Comparison of ENCODE assay signal across 26 cellular contexts in the genomic region with DNA sequence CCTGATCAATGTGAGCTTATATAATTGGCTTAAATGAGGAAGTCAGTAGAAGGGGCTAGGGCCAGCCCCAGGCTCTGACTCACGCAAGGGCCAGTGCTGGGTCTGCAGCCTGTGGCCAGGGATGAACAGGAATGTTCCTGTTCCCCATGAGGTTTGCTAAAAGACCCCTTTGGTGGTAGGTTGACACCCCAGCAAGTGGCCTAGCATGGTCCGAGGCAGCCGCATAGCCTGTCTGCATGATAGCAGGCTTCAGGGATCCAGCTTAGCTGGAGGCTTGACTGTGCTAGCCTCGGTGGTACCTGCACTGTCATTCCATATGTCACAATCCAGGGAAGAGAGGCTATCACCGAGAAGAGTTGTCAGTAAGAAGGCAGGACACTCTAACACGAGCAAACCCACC.
"Had no signal": no experiment of that assay in that cellular context is flagged by ENCODE, and none has a peak within 500 bp of the region (broad histone marks: within the 10 kb centered on the region; RNA-seq: fewer than 3 reads in every experiment).

No MANE protein-coding gene starts in this region.

- H3K36me3 ChIP-seq: cardiac muscle cell had no signal

- H3K27me3 Mint-ChIP-seq: activated CD4-positive, alpha-beta memory T cell treated with anti-CD3 and anti-CD28 coated beads, Interleukin-2, amount 10 ng/mL, durations not matched to agents 7 days and 5 days; activated CD4-positive, alpha-beta T cell treated with anti-CD3 and anti-CD28 coated beads for 36 hours; activated naive CD8-positive, alpha-beta T cell; activated T-helper 17 cell treated with anti-CD3 and anti-CD28 coated beads, Interleukin-2, amount 50 U/mL, for 72 hours; T-cell had no signal

- H3K4me3 Mint-ChIP-seq: activated CD4-positive, alpha-beta memory T cell treated with anti-CD3 and anti-CD28 coated beads, Interleukin-2, amount 10 ng/mL, durations not matched to agents 7 days and 5 days; activated CD4-positive, alpha-beta T cell treated with anti-CD3 and anti-CD28 coated beads for 36 hours; activated naive CD4-positive, alpha-beta T cell treated with anti-CD3 and anti-CD28 coated beads for 36 hours; activated naive CD8-positive, alpha-beta T cell; activated T-helper 17 cell treated with anti-CD3 and anti-CD28 coated beads, Interleukin-2, amount 50 U/mL, for 72 hours; T-cell had no signal

- FAIRE-seq: colon had no signal

- H3K4me1 Mint-ChIP-seq: activated CD4-positive, alpha-beta T cell treated with anti-CD3 and anti-CD28 coated beads for 36 hours; T-cell had no signal

- H3K27me3 ChIP-seq: brain microvascular endothelial cell, cardiac muscle cell had no signal

- H3K4me3 ChIP-seq: cardiac muscle cell, SK-N-MC had no signal

- ATAC-seq: activated CD4-positive, alpha-beta T cell treated with anti-CD3 and anti-CD28 coated beads for 36 hours; activated T-helper 17 cell treated with anti-CD3 and anti-CD28 coated beads, Interleukin-2, amount 50 U/mL, for 72 hours; T-cell had no signal

- H3K27ac Mint-ChIP-seq: activated CD4-positive, alpha-beta memory T cell treated with anti-CD3 and anti-CD28 coated beads, Interleukin-2, amount 10 ng/mL, durations not matched to agents 7 days and 5 days; activated CD4-positive, alpha-beta T cell treated with anti-CD3 and anti-CD28 coated beads for 36 hours; activated naive CD4-positive, alpha-beta T cell treated with anti-CD3 and anti-CD28 coated beads for 36 hours; activated naive CD8-positive, alpha-beta T cell; activated T-helper 17 cell treated with anti-CD3 and anti-CD28 coated beads, Interleukin-2, amount 50 U/mL, for 72 hours had no signal

- DNase-seq: activated CD4-positive, alpha-beta memory T cell treated with anti-CD3 and anti-CD28 coated beads, Interleukin-2, amount 10 ng/mL, durations not matched to agents 7 days and 5 days; activated CD4-positive, alpha-beta T cell treated with anti-CD3 and anti-CD28 coated beads for 36 hours; activated CD4-positive, alpha-beta T cell treated with anti-CD3 and anti-CD28 coated beads, Interleukin-2, amount 50 U/mL, for 1 hour; activated gamma-delta T cell; activated naive CD4-positive, alpha-beta T cell treated with anti-CD3 and anti-CD28 coated beads for 36 hours; activated T-cell treated with anti-CD3 and anti-CD28 coated beads for 4 hours; activated T-cell treated with anti-CD3 and anti-CD28 coated beads, Interleukin-2, amount 50 U/mL, for 48 hours; amygdala; brain microvascular endothelial cell; cerebellar nuclear complex; NCI-H1092 treated with DMSO at 0.1 percent for 48 hours; NCI-H1417 treated with DMSO at 0.1 percent for 48 hours; NCI-H1694; NCI-H2029 treated with DMSO at 0.1 percent for 48 hours; NCI-H446; NCI-H524 treated with DMSO at 0.1 percent for 48 hours; NCI-H748 treated with DMSO at 0.1 percent for 48 hours; T-cell; T-helper 2 cell; T1000; WERI-Rb-1 had no signal

- H3K27ac ChIP-seq: brain microvascular endothelial cell, cardiac muscle cell, SK-N-MC, WERI-Rb-1 had no signal
